Comparison of ENCODE assay signal across 24 cellular contexts in genomic region chr1:16354619-16355018, GRCh38. TPM values are rescaled to one million over a fixed set of nuclear protein-coding genes. Genes with fewer than 3 reads are reported as not detected.
DNase-seq lines count a peak whose midpoint lies in the region; ATAC-seq, FAIRE-seq and TF ChIP-seq lines count a peak whose summit lies in the region.
"Had no signal": no experiment of that assay in that cellular context is flagged by ENCODE, and none has a peak within 500 bp of the region (broad histone marks: within the 10 kb centered on the region; RNA-seq: fewer than 3 reads in every experiment).

No MANE protein-coding gene starts in this region.

- no peak overlapping the region for H2AFZ ChIP-seq in HepG2 (ENCODE audit: low read length)

- TF ChIP-seq EP300 in HepG2 (IDR thresholded peaks at IDR 0.05; ENCODE audit: low read depth in 2 of 2, low read length in 2 of 2) (no peak), HepG2 (CRISPR knock-in tag; IDR thresholded peaks at IDR 0.05; ENCODE audit: borderline replicate concordance) (no peak)

- H3K27ac ChIP-seq in HepG2 (ENCODE audit: extremely low read length, insufficient read depth, low read length), result no peak overlapping the region
- H3K27ac ChIP-seq in right lobe of liver, result no peak overlapping the region
- H3K27ac ChIP-seq: A549, HL-60, RWPE1 had no signal

- H4K20me1 ChIP-seq in HepG2 (ENCODE audit: insufficient read depth, low read length), result peaks cover 9% of the 10 kb centered on the region

- H3K4me3 Mint-ChIP-seq in IgD-negative memory B cell (peak overlapping the region in 1 of 4 donors; percentile 73), neural crest cell (peak overlapping the region; percentile 86)
- H3K4me3 Mint-ChIP-seq: B cell, HFFc6 had no signal

- H3K9me3 ChIP-seq in HepG2 (ENCODE audit: low read length), result no peaks in the 10 kb centered on the region
- no peaks in the 10 kb centered on the region for H3K9me3 ChIP-seq in right lobe of liver
- H3K9me3 ChIP-seq: A549 had no signal

- 100% methylated on average over 2 of the region's 2 CpGs for WGBS in HepG2 (ENCODE audit: low lambda C conversion rate)
- WGBS in right lobe of liver (ENCODE audit: insufficient coverage, low coverage, low lambda C conversion rate, missing lambda C conversion rate), result 80% methylated on average over 1 of the region's 2 CpGs

- H3K4me2 ChIP-seq in HepG2 (ENCODE audit: low read depth, low read length), result no peak overlapping the region
- H3K4me2 ChIP-seq: A549 had no signal

- H3K27me3 Mint-ChIP-seq in IgD-negative memory B cell (no peaks in the 10 kb centered on the region), neural crest cell (ENCODE audit: low read depth) (no peaks in the 10 kb centered on the region)
- H3K27me3 Mint-ChIP-seq: B cell; CD4-positive, alpha-beta memory T cell had no signal

- H3K9ac ChIP-seq in HepG2 (ENCODE audit: insufficient read depth, low read depth, low read length), result no peak overlapping the region

- BruUV-seq in HepG2 (replicated peaks; lab: Mats Ljungman, UMichigan), result no TSS peak

- CTCF ChIA-PET in HepG2 (lab: Yijun Ruan, JAX; ENCODE audit: low intra/inter-chr PET ratio, low total read pairs), result no interaction called here

- H3K36me3 ChIP-seq in HepG2 (replicated peaks in 1 of 2; ENCODE audit: control insufficient read depth in 1 of 2, insufficient read depth in 2 of 2, low read length in 2 of 2) (no peaks in the 10 kb centered on the region), right lobe of liver (no peaks in the 10 kb centered on the region)

- H3K9me3 Mint-ChIP-seq in IgD-negative memory B cell (no peaks in the 10 kb centered on the region), neural crest cell (no peaks in the 10 kb centered on the region)
- H3K9me3 Mint-ChIP-seq: CD4-positive, alpha-beta memory T cell; HFFc6 had no signal

- FAIRE-seq in HepG2 (lab: Jason Lieb, UNC) (no peak), GM12891 (lab: Jason Lieb, UNC) (no peak)
- FAIRE-seq: A549, GM12878 had no signal

- DNase-seq in HepG2 (ENCODE audit: low spot score) (no peak), right lobe of liver (no peak), neural crest cell (ENCODE audit: low read depth, low spot score) (no peak), NCI-H2029 (lab: John Stamatoyannopoulos, UW) (no peak), GM12891 (ENCODE audit: insufficient read length, low spot score) (no peak)
- DNase-seq: CD4-positive, alpha-beta memory T cell; DND-41; H7; HFFc6; KG1; NCI-H1092 treated with DMSO at 0.1 percent for 48 hours; NCI-H146; NCI-H2029 treated with DMSO at 0.1 percent for 48 hours; NCI-H226; NCI-H510A treated with DMSO at 0.1 percent for 48 hours; NCI-H748 treated with DMSO at 0.1 percent for 48 hours; SIG-M5 had no signal

- TF ChIP-seq RAD21 in HepG2 (CRISPR knock-in tag; IDR thresholded peaks at IDR 0.05), result no peak

- TF ChIP-seq POLR2A in HepG2 (IDR thresholded peaks at IDR 0.05; ENCODE audit: insufficient read depth in 1 of 2, low read depth in 2 of 2, low read length in 2 of 2) (no peak), right lobe of liver (IDR thresholded peaks at IDR 0.05) (no peak), GM12891 (IDR thresholded peaks at IDR 0.05; ENCODE audit: low read depth, low read length) (no peak)

- no peak for ATAC-seq in HepG2
- ATAC-seq in right lobe of liver, result no peak
- ATAC-seq in HG03135 (IDR thresholded peaks at IDR 0.05; ENCODE audit: unreplicated experiment), result no peak
- ATAC-seq: A549, GM12878 had no signal

- in situ Hi-C loops in HepG2 (cut with HindIII; ENCODE audit: extremely low pct_ligation_motif_present, low pct_unique_long_range_greater_than_20kb), result no loop called here

- no peaks in the 10 kb centered on the region; a peak in 1 of 5 replicates for H3K27me3 ChIP-seq in HepG2 (ENCODE audit: control insufficient read depth in 1 of 2, insufficient read depth in 2 of 2, low read length in 2 of 2)
- no peaks in the 10 kb centered on the region for H3K27me3 ChIP-seq in right lobe of liver

- no peak for TF ChIP-seq CTCF in HepG2 (CRISPR knock-in tag; IDR thresholded peaks at IDR 0.05)
- TF ChIP-seq CTCF in right lobe of liver (IDR thresholded peaks at IDR 0.05), result no peak
- no peak for TF ChIP-seq CTCF in neural crest cell (conservative IDR thresholded peaks at IDR 0.05)

- H3K4me3 ChIP-seq in HepG2 (replicated peaks in 1 of 3; ENCODE audit: insufficient read depth in 1 of 3, low read depth in 2 of 3, low read length in 3 of 3) (no peak overlapping the region), right lobe of liver (no peak overlapping the region)
- H3K4me3 ChIP-seq: A549, GM12878 had no signal

- intact Hi-C loops in HepG2 (cut with micrococcal nuclease; ENCODE audit: unreplicated experiment), result no loop called here
- intact Hi-C loops in right lobe of liver (cut with DNase I), result loop anchor here in 1 of 2 donors (10.0 kb wide), 1 partner anchor 100 kb away; no protein-coding TSS in a partner anchor

- H3K4me1 ChIP-seq in HepG2 (ENCODE audit: insufficient read depth, low read length) (peaks cover 27% of the 10 kb centered on the region), right lobe of liver (peaks cover 0 to 7% (median 0%) of the 10 kb centered on the region in 4 donors)

- H3K27ac Mint-ChIP-seq in IgD-negative memory B cell, result peak overlapping the region in 2 of 3 donors; percentile 26 to 28
- no peak overlapping the region for H3K27ac Mint-ChIP-seq in neural crest cell (ENCODE audit: unreplicated experiment)
- H3K27ac Mint-ChIP-seq: B cell, HFFc6 had no signal

- peaks cover 26% of the 10 kb centered on the region for H3K79me2 ChIP-seq in HepG2 (ENCODE audit: insufficient read depth, low read length)

- POLR2A ChIA-PET in HepG2 (lab: Yijun Ruan, JAX), result no interaction called here

- H3K36me3 Mint-ChIP-seq in IgD-negative memory B cell (no peaks in the 10 kb centered on the region), neural crest cell (ENCODE audit: low read depth) (no peaks in the 10 kb centered on the region)

- H3K4me1 Mint-ChIP-seq in IgD-negative memory B cell, result peaks cover 10 to 16% (median 15%) of the 10 kb centered on the region in 3 donors
- H3K4me1 Mint-ChIP-seq in neural crest cell, result peaks cover 23% of the 10 kb centered on the region

TF ChIP-seq in GM12891, 5 proteins besides CTCF, POLR2A, EP300 and RAD21 (continues in another document):
- TF ChIP-seq POU2F2 (IDR thresholded peaks at IDR 0.05; ENCODE audit: low read depth, low read length) (no peak), POLR2AphosphoS5 (IDR thresholded peaks at IDR 0.05; ENCODE audit: low read depth, low read length) (no peak)

RNA-seq across cellular contexts. Expression of gene FBXO42, which starts 2.3 kb away (rescaled TPM):
- total RNA-seq in HepG2 (2016; rRNA removed; fragmentation: Illumina TruSeq; extraction: Trizol) (7.6 and 9.0 TPM in 2 replicates), right lobe of liver (10 to 100 TPM in 3 of 6 experiments, 1 to 10 TPM in 3; 7.9 to 14.1 (median 10.2) TPM), neural crest cell (24.3 and 24.6 TPM in 2 replicates)
- 1.8 and 2.2 TPM in 2 replicates for total RNA-seq in HepG2 (2016; cell fraction: cytosol; rRNA removed; fragmentation: Illumina TruSeq; extraction: Trizol; ENCODE audit: low read depth)
- 7.3 and 9.0 TPM in 2 replicates for total RNA-seq in HepG2 (2016; cell fraction: insoluble cytoplasmic fraction; rRNA removed; fragmentation: Illumina TruSeq; extraction: Trizol)
- 3.2 and 3.4 TPM in 2 replicates for total RNA-seq in HepG2 (2016; cell fraction: membrane; rRNA removed; fragmentation: Illumina TruSeq; extraction: Trizol)
- total RNA-seq in HepG2 (2016; cell fraction: nucleus; rRNA removed; fragmentation: Illumina TruSeq; extraction: Trizol), result 9.0 and 10.5 TPM in 2 replicates
- polyA plus RNA-seq in HepG2 (2011; rRNA removed) (17.2 and 17.5 TPM in 2 replicates), IgD-negative memory B cell (26.8 TPM)
- 11.3 and 12.6 TPM in 2 replicates for polyA plus RNA-seq in HepG2 (2011; cell fraction: cytosol; rRNA removed)
- polyA plus RNA-seq in HepG2 (2011; cell fraction: nucleus; rRNA removed), result 16.2 and 16.9 TPM in 2 replicates
- 9.9 and 10.1 TPM in 2 replicates for polyA plus RNA-seq in HepG2 (2012)
- polyA plus RNA-seq in HepG2 (2016; cell fraction: cytosol; fragmentation: Illumina TruSeq; extraction: Trizol; ENCODE audit: low read depth), result 0.43 and 1.1 TPM in 2 replicates
- polyA plus RNA-seq in HepG2 (2016; cell fraction: insoluble cytoplasmic fraction; fragmentation: Illumina TruSeq; extraction: Trizol; ENCODE audit: low read depth), result 8.9 and 10.1 TPM in 2 replicates
- polyA plus RNA-seq in HepG2 (2016; cell fraction: membrane; fragmentation: Illumina TruSeq; extraction: Trizol; ENCODE audit: low read depth), result 1.4 and 1.6 TPM in 2 replicates
- polyA plus RNA-seq in HepG2 (2016; cell fraction: nucleus; fragmentation: Illumina TruSeq; extraction: Trizol; ENCODE audit: insufficient read depth, low read depth), result 8.1 and 9.2 TPM in 2 replicates
- polyA minus RNA-seq in HepG2 (2011; rRNA and poly(A)+ RNA removed; ENCODE audit: low replicate concordance), result 14.6 and 25.0 TPM in 2 replicates
- 8.8 and 9.5 TPM in 2 replicates for polyA minus RNA-seq in HepG2 (2011; cell fraction: cytosol; rRNA and poly(A)+ RNA removed)
- polyA minus RNA-seq in HepG2 (2011; cell fraction: nucleus; rRNA and poly(A)+ RNA removed), result 24.2 and 24.5 TPM in 2 replicates
- polyA plus RNA-seq in GM12891 (2012; ENCODE audit: low read depth, missing spikeins), result 12.0 TPM

RNA-seq across cellular contexts. Expression of gene SZRD1, which starts 12.4 kb away (rescaled TPM):
- total RNA-seq in HepG2 (2016; rRNA removed; fragmentation: Illumina TruSeq; extraction: Trizol) (28.5 and 38.6 TPM in 2 replicates), right lobe of liver (10 to 100 TPM; 41.4 to 57.8 (median 47.5) TPM), neural crest cell (153 and 165 TPM in 2 replicates)
- total RNA-seq in HepG2 (2016; cell fraction: cytosol; rRNA removed; fragmentation: Illumina TruSeq; extraction: Trizol; ENCODE audit: low read depth), result 12.7 and 18.5 TPM in 2 replicates
- 31.4 and 32.6 TPM in 2 replicates for total RNA-seq in HepG2 (2016; cell fraction: insoluble cytoplasmic fraction; rRNA removed; fragmentation: Illumina TruSeq; extraction: Trizol)
- 51.4 and 51.8 TPM in 2 replicates for total RNA-seq in HepG2 (2016; cell fraction: membrane; rRNA removed; fragmentation: Illumina TruSeq; extraction: Trizol)
- 18.9 and 20.9 TPM in 2 replicates for total RNA-seq in HepG2 (2016; cell fraction: nucleus; rRNA removed; fragmentation: Illumina TruSeq; extraction: Trizol)
- polyA plus RNA-seq in HepG2 (2011; rRNA removed) (41.4 and 49.1 TPM in 2 replicates), IgD-negative memory B cell (53.4 TPM)
- 42.6 and 48.7 TPM in 2 replicates for polyA plus RNA-seq in HepG2 (2011; cell fraction: cytosol; rRNA removed)
- polyA plus RNA-seq in HepG2 (2011; cell fraction: nucleus; rRNA removed), result 28.2 and 28.3 TPM in 2 replicates
- polyA plus RNA-seq in HepG2 (2012), result 34.4 and 36.9 TPM in 2 replicates
- polyA plus RNA-seq in HepG2 (2016; cell fraction: cytosol; fragmentation: Illumina TruSeq; extraction: Trizol; ENCODE audit: low read depth), result 56.7 and 58.7 TPM in 2 replicates
- polyA plus RNA-seq in HepG2 (2016; cell fraction: insoluble cytoplasmic fraction; fragmentation: Illumina TruSeq; extraction: Trizol; ENCODE audit: low read depth), result 71.8 and 88.8 TPM in 2 replicates
- 116 and 117 TPM in 2 replicates for polyA plus RNA-seq in HepG2 (2016; cell fraction: membrane; fragmentation: Illumina TruSeq; extraction: Trizol; ENCODE audit: low read depth)
- polyA plus RNA-seq in HepG2 (2016; cell fraction: nucleus; fragmentation: Illumina TruSeq; extraction: Trizol; ENCODE audit: insufficient read depth, low read depth), result 51.4 and 59.8 TPM in 2 replicates
- polyA minus RNA-seq in HepG2 (2011; rRNA and poly(A)+ RNA removed; ENCODE audit: low replicate concordance), result 50.6 and 97.3 TPM in 2 replicates
- polyA minus RNA-seq in HepG2 (2011; cell fraction: cytosol; rRNA and poly(A)+ RNA removed), result 24.6 and 26.6 TPM in 2 replicates
- 13.0 and 16.4 TPM in 2 replicates for polyA minus RNA-seq in HepG2 (2011; cell fraction: nucleus; rRNA and poly(A)+ RNA removed)
- 102 TPM for polyA plus RNA-seq in GM12891 (2012; ENCODE audit: low read depth, missing spikeins)
